In the genomic region with DNA sequence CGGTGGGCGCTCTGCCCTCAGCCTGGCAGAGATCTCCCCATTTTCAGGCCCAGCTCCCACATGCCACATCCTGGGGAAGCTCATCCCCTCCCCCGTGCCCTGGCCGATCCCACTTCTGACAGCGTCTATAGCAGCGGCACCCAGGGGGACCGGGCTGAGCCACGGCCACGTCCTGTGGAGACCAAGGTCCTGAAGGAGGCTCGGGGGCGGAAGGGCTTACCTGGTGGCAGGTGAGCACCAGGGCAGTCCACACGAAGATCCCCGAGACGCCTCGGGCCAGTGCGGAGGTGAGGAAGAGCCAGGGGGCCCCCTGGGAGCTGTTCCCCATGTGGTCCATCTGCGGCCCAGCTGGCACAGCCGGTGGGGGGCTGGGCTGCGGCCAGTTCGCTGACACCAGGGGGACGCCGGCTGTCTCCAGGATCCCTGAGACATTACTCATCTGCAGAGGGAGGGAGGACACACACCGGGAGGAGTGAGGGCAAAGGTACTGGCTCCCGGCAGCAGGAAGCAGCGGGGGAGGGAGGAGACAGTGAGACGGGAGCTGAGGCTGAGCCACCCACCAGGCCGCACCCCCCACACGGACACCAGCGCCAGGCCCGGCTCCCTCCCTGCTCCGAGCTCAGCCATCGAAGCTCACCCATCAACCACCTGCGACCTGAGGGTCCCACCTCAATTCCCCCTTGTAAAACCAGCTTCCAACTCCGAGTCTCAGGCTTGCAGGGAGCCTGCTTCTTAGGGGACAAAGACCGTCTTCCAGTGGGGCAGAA, we compare ENCODE assay signal across 8 cellular contexts. TPM values are rescaled to one million over a fixed set of nuclear protein-coding genes. Genes with fewer than 3 reads are reported as not detected.
DNase-seq lines count a peak whose midpoint lies in the region; ATAC-seq and TF ChIP-seq lines count a peak whose summit lies in the region.

No MANE protein-coding gene starts in this region.

- no peaks in the 10 kb centered on the region for H3K9me3 ChIP-seq in BLaER1 treated with 17β-estradiol and CSF1 and Interleukin-3, amounts not matched to agents 10 nM and 100 nM (replicated peaks in 1 of 11)
- no peaks in the 10 kb centered on the region for H3K9me3 ChIP-seq in MG63
- no peaks in the 10 kb centered on the region for H3K9me3 ChIP-seq in body of pancreas

- H3K4ac ChIP-seq in mesendoderm (ENCODE audit: low read depth, low read length): peak overlapping the region; percentile 1

- DNase-seq in MG63 (peak; percentile 48), body of pancreas (peak; percentile 77 to 89 (median 84)), mesendoderm (peak; percentile 94), CD1c-positive myeloid dendritic cell (ENCODE audit: extremely low spot score) (no peak), NCI-H345 treated with DMSO at 0.1 percent for 48 hours (lab: John Stamatoyannopoulos, UW; ENCODE audit: unreplicated experiment) (no peak)

- no peak overlapping the region for H2AK5ac ChIP-seq in mesendoderm (ENCODE audit: low read length)

- H2BK15ac ChIP-seq in mesendoderm (replicated peaks; ENCODE audit: low read depth): no peak overlapping the region

- no peak overlapping the region for H2BK5ac ChIP-seq in mesendoderm (ENCODE audit: low read length)

- H3K23ac ChIP-seq in mesendoderm (ENCODE audit: low read length): no peak overlapping the region

- peaks cover 0 to 6% (median 0%) of the 10 kb centered on the region in 11 experiments; a peak in 2 of 22 replicates for H4K20me1 ChIP-seq in BLaER1 treated with 17β-estradiol and CSF1 and Interleukin-3, amounts not matched to agents 10 nM and 100 nM

- H2BK120ac ChIP-seq in mesendoderm (ENCODE audit: low read depth, low read length): no peak overlapping the region

- TF ChIP-seq CTCF in body of pancreas (IDR thresholded peaks at IDR 0.05): no peak

- H3K27ac ChIP-seq in BLaER1 treated with 17β-estradiol and CSF1 and Interleukin-3, amounts not matched to agents 10 nM and 100 nM: peak overlapping the region in 3 of 11 experiments; percentile 17 to 32 (median 25); a peak in 5 of 22 replicates
- H3K27ac ChIP-seq in body of pancreas (peak overlapping the region; percentile 95 to 99 (median 98)), mesendoderm (ENCODE audit: low read depth, low read length) (no peak overlapping the region)

- H4K5ac ChIP-seq in mesendoderm (ENCODE audit: low read length): no peak overlapping the region

- H3K18ac ChIP-seq in mesendoderm (ENCODE audit: low read length): no peak overlapping the region

- no peaks in the 10 kb centered on the region for H3K79me2 ChIP-seq in mesendoderm (ENCODE audit: control insufficient read depth, insufficient read depth, low read length)

- H3K56ac ChIP-seq in mesendoderm (ENCODE audit: low read length): peak overlapping the region; percentile 71

- intact Hi-C loops in body of pancreas (cut with DNase I): no loop called here

- no peak overlapping the region; a peak in 1 of 20 replicates for H3K4me3 ChIP-seq in BLaER1 treated with 17β-estradiol and CSF1 and Interleukin-3, amounts not matched to agents 10 nM and 100 nM
- H3K4me3 ChIP-seq in MG63: no peak overlapping the region
- H3K4me3 ChIP-seq in body of pancreas: peak overlapping the region; percentile 17 to 27
- H3K4me3 ChIP-seq in mesendoderm (ENCODE audit: low read length): no peak overlapping the region

- ATAC-seq in body of pancreas (peak; percentile 61), HG02759 (IDR thresholded peaks at IDR 0.05; ENCODE audit: unreplicated experiment) (no peak), HG02571 (IDR thresholded peaks at IDR 0.05; ENCODE audit: unreplicated experiment) (no peak)

- WGBS in body of pancreas, 2 donors: 0 to 14% methylated on average over 2 to 33 of the region's 35 CpGs
- no CpG with 5 or more reads among the region's 35 CpGs for WGBS in mesendoderm (ENCODE audit: extremely low coverage, insufficient coverage, low lambda C conversion rate)

- peak overlapping the region; percentile 46 to 94 (median 77) for H3K4me2 ChIP-seq in BLaER1 treated with 17β-estradiol and CSF1 and Interleukin-3, amounts not matched to agents 10 nM and 100 nM
- H3K4me2 ChIP-seq in mesendoderm (ENCODE audit: low read length): no peak overlapping the region

- H3K4me1 ChIP-seq in BLaER1 treated with 17β-estradiol and CSF1 and Interleukin-3, amounts not matched to agents 10 nM and 100 nM: peaks cover 15 to 54% (median 28%) of the 10 kb centered on the region in 10 experiments
- peaks cover 50% of the 10 kb centered on the region for H3K4me1 ChIP-seq in body of pancreas
- peaks cover 5% of the 10 kb centered on the region for H3K4me1 ChIP-seq in mesendoderm (ENCODE audit: control insufficient read depth, low read depth, low read length)

- TF ChIP-seq POLR2A in body of pancreas (IDR thresholded peaks at IDR 0.05): no peak

- H3K9ac ChIP-seq in BLaER1 treated with 17β-estradiol and CSF1 and Interleukin-3, amounts not matched to agents 10 nM and 100 nM: peak overlapping the region in 7 of 11 experiments; percentile 3 to 70 (median 32); a peak in 8 of 22 replicates
- peak overlapping the region; percentile 37 for H3K9ac ChIP-seq in mesendoderm (ENCODE audit: low read length)

- H3K36me3 ChIP-seq in BLaER1 treated with 17β-estradiol and CSF1 and Interleukin-3, amounts not matched to agents 10 nM and 100 nM: no peaks in the 10 kb centered on the region
- H3K36me3 ChIP-seq in MG63: no peaks in the 10 kb centered on the region
- no peaks in the 10 kb centered on the region for H3K36me3 ChIP-seq in body of pancreas (replicated peaks in 1 of 2; ENCODE audit: insufficient read depth in 1 of 2, low read depth in 2 of 2)
- H3K36me3 ChIP-seq in mesendoderm (ENCODE audit: control insufficient read depth, insufficient read depth, low read length): no peaks in the 10 kb centered on the region

- no peaks in the 10 kb centered on the region for H3K27me3 ChIP-seq in BLaER1 treated with 17β-estradiol and CSF1 and Interleukin-3, amounts not matched to agents 10 nM and 100 nM
- H3K27me3 ChIP-seq in MG63: no peaks in the 10 kb centered on the region
- no peaks in the 10 kb centered on the region for H3K27me3 ChIP-seq in body of pancreas
- no peaks in the 10 kb centered on the region for H3K27me3 ChIP-seq in mesendoderm (ENCODE audit: insufficient read depth, low read length, poor library complexity)

- no peak overlapping the region for H4K8ac ChIP-seq in mesendoderm (ENCODE audit: low read depth, low read length)

- no peaks in the 10 kb centered on the region for H3K79me1 ChIP-seq in mesendoderm (ENCODE audit: low read length)

RNA-seq across cellular contexts. Expression of gene TMEM184A, which starts 0.8 kb away (rescaled TPM):
- total RNA-seq in MG63 (2014; rRNA removed; shearing (Covaris generic); ENCODE audit: low replicate concordance): not detected in 2 replicates
- 10 to 100 TPM; 21.0 to 65.3 TPM for total RNA-seq in body of pancreas
- 0.72 TPM for polyA plus RNA-seq in mesendoderm (2013, experiment 1 of 2)
- polyA plus RNA-seq in mesendoderm (2013, experiment 2 of 2): 0.78 TPM

RNA-seq across cellular contexts. Expression of gene PSMG3, which starts 14.6 kb away (rescaled TPM):
- 37.9 and 95.1 TPM in 2 replicates for total RNA-seq in MG63 (2014; rRNA removed; shearing (Covaris generic); ENCODE audit: low replicate concordance)
- total RNA-seq in body of pancreas: 10 to 100 TPM; 34.0 to 39.6 TPM
- 13.5 TPM for polyA plus RNA-seq in mesendoderm (2013, experiment 1 of 2)
- 12.9 TPM for polyA plus RNA-seq in mesendoderm (2013, experiment 2 of 2)

RNA-seq across cellular contexts. Expression of gene MAFK, which starts 24.7 kb away (rescaled TPM):
- 18.7 and 25.3 TPM in 2 replicates for total RNA-seq in MG63 (2014; rRNA removed; shearing (Covaris generic); ENCODE audit: low replicate concordance)
- 10 to 100 TPM; 25.7 to 52.7 TPM for total RNA-seq in body of pancreas
- polyA plus RNA-seq in mesendoderm (2013, experiment 1 of 2): 5.8 TPM
- 5.8 TPM for polyA plus RNA-seq in mesendoderm (2013, experiment 2 of 2)

RNA-seq across cellular contexts. Expression of gene INTS1, which starts 51.0 kb away (rescaled TPM):
- total RNA-seq in MG63 (2014; rRNA removed; shearing (Covaris generic); ENCODE audit: low replicate concordance): 34.2 and 48.6 TPM in 2 replicates
- 10 to 100 TPM; 66.3 to 72.9 TPM for total RNA-seq in body of pancreas
- 31.6 TPM for polyA plus RNA-seq in mesendoderm (2013, experiment 1 of 2)
- 33.7 TPM for polyA plus RNA-seq in mesendoderm (2013, experiment 2 of 2)

Comparison
In these comparisons a context has a peak if more than half of its experiments do, and no peak if none do; other contexts are left out.
1. H3K4me3 ChIP-seq: peak in body of pancreas (2 of 2); none in BLaER1 treated with 17β-estradiol and CSF1 and Interleukin-3, amounts not matched to agents 10 nM and 100 nM (0 of 10), MG63 (single experiment) and mesendoderm (single experiment).
2. DNase-seq: peak in MG63 (single experiment), body of pancreas (4 of 4) and mesendoderm (single experiment); none in CD1c-positive myeloid dendritic cell (single experiment) and NCI-H345 treated with DMSO at 0.1 percent for 48 hours (single experiment).
3. RNA of gene TMEM184A, which starts 0.8 kb away (total RNA-seq): 21.0 to 65.3 TPM in body of pancreas; not detected in MG63; every median in the first group is over 10 times any median in the second.